Comparison of ENCODE assay signal across 29 cellular contexts in genomic region chr20:63919130-63919529, GRCh38. TPM values are rescaled to one million over a fixed set of nuclear protein-coding genes. Genes with fewer than 3 reads are reported as not detected.
"Had no signal": no experiment of that assay in that cellular context is flagged by ENCODE, and none has a peak within 500 bp of the region (broad histone marks: within the 10 kb centered on the region; RNA-seq: fewer than 3 reads in every experiment).

No MANE protein-coding gene starts in this region.

- H3K27me3 Mint-ChIP-seq: activated CD8-positive, alpha-beta memory T cell treated with anti-CD3 and anti-CD28 coated beads, Interleukin-2, amount 10 ng/mL, durations not matched to agents 7 days and 5 days; activated naive CD8-positive, alpha-beta T cell treated with anti-CD3 and anti-CD28 coated beads, Interleukin-2, amount 50 U/mL, for 24 hours; activated T-cell treated with anti-CD3 and anti-CD28 coated beads, Interleukin-2, amount 50 U/mL, for 24 hours had no signal

- ATAC-seq: activated CD8-positive, alpha-beta memory T cell treated with anti-CD3 and anti-CD28 coated beads, Interleukin-2, amount 10 ng/mL, durations not matched to agents 7 days and 5 days; activated naive CD4-positive, alpha-beta T cell treated with anti-CD3 and anti-CD28 coated beads, Interleukin-2, amount 50 U/mL, for 72 hours; activated naive CD8-positive, alpha-beta T cell treated with anti-CD3 and anti-CD28 coated beads, Interleukin-2, amount 50 U/mL, for 24 hours; WTC11 had no signal

- H3K36me3 ChIP-seq: cardiac muscle cell had no signal

- DNase-seq: activated CD4-positive, alpha-beta T cell treated with anti-CD3 and anti-CD28 coated beads for 48 hours; activated CD4-positive, alpha-beta T cell treated with anti-CD3 and anti-CD28 coated beads, Interleukin-2, amount 50 U/mL, for 48 hours; activated CD4-positive, CD25-positive, alpha-beta regulatory T cell treated with anti-CD3 and anti-CD28 coated beads, Interleukin-2, amount 50 U/mL, for 72 hours; activated CD8-positive, alpha-beta memory T cell treated with anti-CD3 and anti-CD28 coated beads, Interleukin-2, amount 10 ng/mL, durations not matched to agents 7 days and 5 days; activated effector memory CD4-positive, alpha-beta T cell treated with anti-CD3 and anti-CD28 coated beads, Interleukin-2, amount 50 U/mL, for 16 hours; activated naive CD4-positive, alpha-beta T cell treated with Interleukin-2 at 50 U/mL for 16 hours; activated naive CD8-positive, alpha-beta T cell treated with anti-CD3 and anti-CD28 coated beads, Interleukin-2, amount 50 U/mL, for 24 hours; activated T-cell treated with anti-CD3 and anti-CD28 coated beads, Interleukin-2, amount 50 U/mL, for 24 hours; amniotic stem cell; brain microvascular endothelial cell; cerebellar nuclear complex; MG63; MV-4-11; NCI-H1092 treated with DMSO at 0.1 percent for 48 hours; NCI-H1417 treated with DMSO at 0.1 percent for 48 hours; NCI-H1694; NCI-H2029; NCI-H510A treated with DMSO at 0.1 percent for 48 hours; NCI-H69; NK-92 treated with Interleukin-12 subunit alpha and Interleukin-12 subunit beta, amount 100 ng/mL, for 24 hours; Peyer's patch; SHP77; T-helper 9 cell had no signal

- H3K9me3 ChIP-seq: MG63 had no signal

- H3K4me3 ChIP-seq: cardiac muscle cell, MG63, Peyer's patch had no signal

- H3K27me3 ChIP-seq: brain microvascular endothelial cell, cardiac muscle cell, MG63, Peyer's patch had no signal

- H3K27ac ChIP-seq: brain microvascular endothelial cell, cardiac muscle cell, Peyer's patch, RWPE1 had no signal

- H3K27ac Mint-ChIP-seq: activated CD8-positive, alpha-beta memory T cell treated with anti-CD3 and anti-CD28 coated beads, Interleukin-2, amount 10 ng/mL, durations not matched to agents 7 days and 5 days; activated naive CD4-positive, alpha-beta T cell treated with anti-CD3 and anti-CD28 coated beads, Interleukin-2, amount 50 U/mL, for 72 hours; activated naive CD8-positive, alpha-beta T cell treated with anti-CD3 and anti-CD28 coated beads, Interleukin-2, amount 50 U/mL, for 24 hours; activated T-cell treated with anti-CD3 and anti-CD28 coated beads, Interleukin-2, amount 50 U/mL, for 24 hours; T-helper 1 cell treated with Interleukin-12 subunit alpha and Interleukin-12 subunit beta and Interleukin-4 antibody, amounts not matched to agents 30 μg/mL and 1 μg/mL, for 36 hours; WTC11 had no signal

- H3K4me3 Mint-ChIP-seq: activated CD8-positive, alpha-beta memory T cell treated with anti-CD3 and anti-CD28 coated beads, Interleukin-2, amount 10 ng/mL, durations not matched to agents 7 days and 5 days; activated naive CD8-positive, alpha-beta T cell treated with anti-CD3 and anti-CD28 coated beads, Interleukin-2, amount 50 U/mL, for 24 hours; activated T-cell treated with anti-CD3 and anti-CD28 coated beads, Interleukin-2, amount 50 U/mL, for 24 hours; T-helper 1 cell treated with Interleukin-12 subunit alpha and Interleukin-12 subunit beta and Interleukin-4 antibody, amounts not matched to agents 30 μg/mL and 1 μg/mL, for 36 hours; WTC11 had no signal

- H3K4me1 ChIP-seq: Peyer's patch had no signal

- H3K4me1 Mint-ChIP-seq: WTC11 had no signal

RNA-seq across cellular contexts. Expression of gene ABHD16B, which starts 57.8 kb away (rescaled TPM):
- total RNA-seq: activated CD8-positive, alpha-beta memory T cell treated with anti-CD3 and anti-CD28 coated beads, Interleukin-2, amount 10 ng/mL, durations not matched to agents 7 days and 5 days; activated naive CD4-positive, alpha-beta T cell treated with anti-CD3 and anti-CD28 coated beads, Interleukin-2, amount 50 U/mL, for 72 hours; cardiac muscle cell; Peyer's patch; SK-MEL-5 had no signal
